In the genomic region with DNA sequence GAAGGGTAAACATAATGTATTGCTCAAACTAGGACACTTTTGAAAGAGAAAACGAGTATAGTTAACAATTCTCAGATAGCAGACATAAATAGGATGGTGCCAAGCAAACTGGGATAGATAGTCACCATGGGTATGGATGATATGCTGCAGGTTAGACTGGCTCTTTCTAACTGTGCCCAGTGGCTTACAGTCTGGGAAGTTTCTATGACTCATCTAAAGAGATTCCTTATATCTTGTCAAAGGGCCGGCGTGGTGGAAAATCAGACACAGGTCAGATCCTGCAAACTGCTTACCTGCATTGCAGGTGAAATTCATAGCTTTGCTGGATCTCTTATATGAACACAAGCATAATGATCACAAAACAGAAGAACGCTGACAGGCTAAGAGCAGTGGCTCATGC, we compare ENCODE assay signal across 23 cellular contexts. TPM values are rescaled to one million over a fixed set of nuclear protein-coding genes. Genes with fewer than 3 reads are reported as not detected.
DNase-seq lines count a peak whose midpoint lies in the region; ATAC-seq and TF ChIP-seq lines count a peak whose summit lies in the region.
"Had no signal": no experiment of that assay in that cellular context is flagged by ENCODE, and none has a peak within 500 bp of the region (broad histone marks: within the 10 kb centered on the region; RNA-seq: fewer than 3 reads in every experiment).

No MANE protein-coding gene starts in this region.

- H3K36me3 ChIP-seq in DND-41 (ENCODE audit: insufficient read depth, low read length), result peaks cover 17% of the 10 kb centered on the region
- no peaks in the 10 kb centered on the region for H3K36me3 ChIP-seq in RWPE2 (ENCODE audit: low read depth)
- H3K36me3 ChIP-seq in trophoblast cell (ENCODE audit: control insufficient read depth in 1 of 2, insufficient read depth in 2 of 2, low read length in 2 of 2), result no peaks in the 10 kb centered on the region
- H3K36me3 ChIP-seq: BE2C; BLaER1 treated with 17β-estradiol and CSF1 and Interleukin-3, amounts not matched to agents 10 nM and 100 nM had no signal

- no peaks in the 10 kb centered on the region for H3K9me3 ChIP-seq in DND-41 (ENCODE audit: insufficient read depth, low read length, severe bottlenecking)
- no peaks in the 10 kb centered on the region for H3K9me3 ChIP-seq in RWPE2 (ENCODE audit: severe bottlenecking)
- H3K9me3 ChIP-seq in trophoblast cell (ENCODE audit: insufficient read depth, low read depth, low read length), result peaks cover 1% of the 10 kb centered on the region
- H3K9me3 ChIP-seq: A549; BE2C; BLaER1 treated with 17β-estradiol and CSF1 and Interleukin-3, amounts not matched to agents 10 nM and 100 nM had no signal

- H3K4me3 Mint-ChIP-seq in activated CD4-positive, alpha-beta memory T cell treated with anti-CD3 and anti-CD28 coated beads for 36 hours, result no peak overlapping the region
- H3K4me3 Mint-ChIP-seq: CD14-positive monocyte; CD4-positive, alpha-beta T cell; CD8-positive, alpha-beta memory T cell; GM23338; H9; HFFc6 had no signal

- H3K23ac ChIP-seq in trophoblast cell (ENCODE audit: low read length), result no peak overlapping the region

- POLR2A ChIA-PET in activated CD4-positive, alpha-beta memory T cell treated with anti-CD3 and anti-CD28 coated beads for 36 hours (lab: Charles Lee), result no interaction called here

- CTCF ChIA-PET in activated CD4-positive, alpha-beta memory T cell treated with anti-CD3 and anti-CD28 coated beads for 36 hours (lab: Charles Lee), result no interaction called here

- no peak overlapping the region for H3K27ac Mint-ChIP-seq in activated CD4-positive, alpha-beta memory T cell treated with anti-CD3 and anti-CD28 coated beads for 36 hours
- H3K27ac Mint-ChIP-seq: CD14-positive monocyte; CD4-positive, alpha-beta T cell; CD8-positive, alpha-beta memory T cell; GM23338; H9; HFFc6 had no signal

- no peak for DNase-seq in DND-41
- DNase-seq in RWPE2 (ENCODE audit: low spot score), result no peak
- peak; percentile 31 for DNase-seq in epithelial cell of esophagus (ENCODE audit: low read depth)
- DNase-seq in trophoblast cell, result peak; percentile 66 to 77
- no peak for DNase-seq in NCI-H446 treated with DMSO at 0.1 percent for 48 hours (lab: John Stamatoyannopoulos, UW)
- DNase-seq in NCI-H2196 treated with DMSO at 0.1 percent for 48 hours (lab: John Stamatoyannopoulos, UW; ENCODE audit: unreplicated experiment), result no peak
- DNase-seq in activated CD4-positive, alpha-beta memory T cell treated with anti-CD3 and anti-CD28 coated beads for 36 hours, result no peak
- DNase-seq: 8988T; ACHN; AML-193; BE2C; CD4-positive, alpha-beta T cell; CD8-positive, alpha-beta memory T cell; DMS 273 treated with DMSO at 0.1 percent for 48 hours; DMS79; GF-D8; H9; HFFc6 had no signal

- no peak overlapping the region for H2AFZ ChIP-seq in DND-41 (ENCODE audit: low read depth, low read length)
- H2AFZ ChIP-seq in trophoblast cell (ENCODE audit: insufficient read depth, low read length, poor library complexity), result no peak overlapping the region
- H2AFZ ChIP-seq: GM23338 had no signal

- H3K4me1 Mint-ChIP-seq in activated CD4-positive, alpha-beta memory T cell treated with anti-CD3 and anti-CD28 coated beads for 36 hours (ENCODE audit: low read depth), result no peaks in the 10 kb centered on the region
- H3K4me1 Mint-ChIP-seq: CD8-positive, alpha-beta memory T cell; GM23338 had no signal

- H2AK5ac ChIP-seq in trophoblast cell (ENCODE audit: low read length), result no peak overlapping the region

- H3K4me3 ChIP-seq in DND-41 (ENCODE audit: low read depth in 1 of 2, low read length in 2 of 2) (no peak overlapping the region), RWPE2 (ENCODE audit: severe bottlenecking) (no peak overlapping the region), epithelial cell of esophagus (ENCODE audit: low read length) (no peak overlapping the region), trophoblast cell (ENCODE audit: low read depth, low read length) (no peak overlapping the region)
- H3K4me3 ChIP-seq: A549; BLaER1 treated with 17β-estradiol and CSF1 and Interleukin-3, amounts not matched to agents 10 nM and 100 nM; GM23338 had no signal

- H3K14ac ChIP-seq in trophoblast cell (ENCODE audit: low read length), result no peak overlapping the region

- peak overlapping the region; percentile 42 for H3K27ac ChIP-seq in DND-41 (ENCODE audit: low read length)
- no peak overlapping the region for H3K27ac ChIP-seq in RWPE2 (ENCODE audit: poor library complexity, severe bottlenecking)
- no peak overlapping the region for H3K27ac ChIP-seq in trophoblast cell (ENCODE audit: low read depth, low read length)
- H3K27ac ChIP-seq: A549; BLaER1 treated with 17β-estradiol and CSF1 and Interleukin-3, amounts not matched to agents 10 nM and 100 nM had no signal

- H2BK120ac ChIP-seq in trophoblast cell (ENCODE audit: insufficient read depth, low read length, poor library complexity), result no peak overlapping the region

- intact Hi-C loops in activated CD4-positive, alpha-beta memory T cell treated with anti-CD3 and anti-CD28 coated beads for 36 hours (cut with micrococcal nuclease), result loop anchor here (10.0 kb wide), 1 partner anchor 1245 kb away; no protein-coding TSS in a partner anchor

- H3K9me3 Mint-ChIP-seq in activated CD4-positive, alpha-beta memory T cell treated with anti-CD3 and anti-CD28 coated beads for 36 hours, result no peaks in the 10 kb centered on the region
- H3K9me3 Mint-ChIP-seq: CD4-positive, alpha-beta T cell; CD8-positive, alpha-beta memory T cell; GM23338; H9; HFFc6 had no signal

- no peaks in the 10 kb centered on the region for H3K27me3 ChIP-seq in DND-41 (ENCODE audit: insufficient read depth, low read length, poor library complexity)
- H3K27me3 ChIP-seq in RWPE2 (ENCODE audit: insufficient read depth, poor library complexity, severe bottlenecking), result no peaks in the 10 kb centered on the region
- H3K27me3 ChIP-seq in trophoblast cell (ENCODE audit: insufficient read depth, low read length), result peaks cover 2% of the 10 kb centered on the region
- H3K27me3 ChIP-seq: BE2C; BLaER1 treated with 17β-estradiol and CSF1 and Interleukin-3, amounts not matched to agents 10 nM and 100 nM had no signal

- no peak overlapping the region for H4K8ac ChIP-seq in trophoblast cell (ENCODE audit: low read depth, low read length)

- no peak for ATAC-seq in DND-41 (ENCODE audit: insufficient read depth, low read depth)
- ATAC-seq in RWPE2 (ENCODE audit: low read depth), result peak; percentile 45; the same call in 1 of the 3 replicates
- ATAC-seq: A549, GM23338, HCT116 had no signal

- no peaks in the 10 kb centered on the region for H3K79me1 ChIP-seq in trophoblast cell (ENCODE audit: low read length)

- TF ChIP-seq CTCF in DND-41 (IDR thresholded peaks at IDR 0.05; ENCODE audit: borderline replicate concordance, extremely low read depth, low read length, poor library complexity, severe bottlenecking) (no peak), RWPE2 (IDR thresholded peaks at IDR 0.05; ENCODE audit: poor library complexity, severe bottlenecking) (no peak), epithelial cell of esophagus (IDR thresholded peaks at IDR 0.05; ENCODE audit: insufficient read depth, low read depth, low read length, missing control alignments) (no peak)

- no peak overlapping the region for H2BK12ac ChIP-seq in trophoblast cell (ENCODE audit: low read length)

- H3K4me1 ChIP-seq in DND-41 (ENCODE audit: insufficient read depth, low read length) (peaks cover 50% of the 10 kb centered on the region), RWPE2 (ENCODE audit: insufficient read depth, poor library complexity, severe bottlenecking) (no peaks in the 10 kb centered on the region), trophoblast cell (ENCODE audit: control insufficient read depth in 1 of 2, insufficient read depth in 2 of 2, low read length in 2 of 2) (peaks cover 2 to 3% of the 10 kb centered on the region in 2 experiments)
- H3K4me1 ChIP-seq: A549, BE2C had no signal

- H2BK5ac ChIP-seq in trophoblast cell (ENCODE audit: low read depth, low read length, poor library complexity), result no peak overlapping the region

- H4K91ac ChIP-seq in trophoblast cell (ENCODE audit: low read depth, low read length), result no peak overlapping the region

- H3K4ac ChIP-seq in trophoblast cell (ENCODE audit: low read depth, low read length), result no peak overlapping the region

- H3K9ac ChIP-seq in DND-41 (ENCODE audit: low read depth, low read length) (no peak overlapping the region), trophoblast cell (ENCODE audit: low read length) (no peak overlapping the region)
- H3K9ac ChIP-seq: BLaER1 treated with 17β-estradiol and CSF1 and Interleukin-3, amounts not matched to agents 10 nM and 100 nM had no signal

- H3K4me2 ChIP-seq in DND-41 (ENCODE audit: insufficient read depth, low read length) (no peak overlapping the region), trophoblast cell (ENCODE audit: low read length) (no peak overlapping the region)
- H3K4me2 ChIP-seq: A549; BLaER1 treated with 17β-estradiol and CSF1 and Interleukin-3, amounts not matched to agents 10 nM and 100 nM; GM23338 had no signal

- WGBS in trophoblast cell (ENCODE audit: extremely low coverage, insufficient coverage, insufficient read length), result no CpG with 5 or more reads among the region's 4 CpGs

- H4K12ac ChIP-seq in trophoblast cell (ENCODE audit: low read depth, low read length), result no peak overlapping the region

- peaks cover 22% of the 10 kb centered on the region for H3K27me3 Mint-ChIP-seq in activated CD4-positive, alpha-beta memory T cell treated with anti-CD3 and anti-CD28 coated beads for 36 hours

- H3K18ac ChIP-seq in trophoblast cell (ENCODE audit: low read length), result no peak overlapping the region

- H3K79me2 ChIP-seq in DND-41 (ENCODE audit: insufficient read depth, low read length) (peaks cover 25% of the 10 kb centered on the region), trophoblast cell (ENCODE audit: control insufficient read depth, insufficient read depth, low read length, poor library complexity) (no peaks in the 10 kb centered on the region)

- no peaks in the 10 kb centered on the region for H4K20me1 ChIP-seq in DND-41 (ENCODE audit: insufficient read depth, low read length)
- H4K20me1 ChIP-seq: BLaER1 treated with 17β-estradiol and CSF1 and Interleukin-3, amounts not matched to agents 10 nM and 100 nM had no signal

- H3K36me3 Mint-ChIP-seq in activated CD4-positive, alpha-beta memory T cell treated with anti-CD3 and anti-CD28 coated beads for 36 hours, result no peaks in the 10 kb centered on the region
- H3K36me3 Mint-ChIP-seq: CD14-positive monocyte; CD8-positive, alpha-beta memory T cell had no signal

RNA-seq across cellular contexts. Expression of a gene that starts 41.8 kb away (rescaled TPM):
- polyA plus RNA-seq in trophoblast cell (2013), result 2,650 and 2,725 TPM in 2 replicates
- total RNA-seq in activated CD4-positive, alpha-beta memory T cell treated with anti-CD3 and anti-CD28 coated beads for 36 hours, result 1,000 to 10,000 TPM; 2,621 to 2,722 TPM

Comparison
In these comparisons a context has a peak if more than half of its experiments do, and no peak if none do; other contexts are left out.
1. DNase-seq: peak in epithelial cell of esophagus (single experiment) and trophoblast cell (2 of 2); none in DND-41 (single experiment), RWPE2 (single experiment), NCI-H446 treated with DMSO at 0.1 percent for 48 hours (single experiment), NCI-H2196 treated with DMSO at 0.1 percent for 48 hours (single experiment) and activated CD4-positive, alpha-beta memory T cell treated with anti-CD3 and anti-CD28 coated beads for 36 hours (single experiment).